Comparison of ENCODE assay signal across 9 cellular contexts in genomic region chr19:18414504-18415176, GRCh38. TPM values are rescaled to one million over a fixed set of nuclear protein-coding genes. Genes with fewer than 3 reads are reported as not detected.
A peak's percentile ranks its signal among the peaks of the same experiment; 100 is the strongest.
DNase-seq lines count a peak whose midpoint lies in the region; ATAC-seq, FAIRE-seq and TF ChIP-seq lines count a peak whose summit lies in the region.
"Had no signal": no experiment of that assay in that cellular context is flagged by ENCODE, and none has a peak within 500 bp of the region (broad histone marks: within the 10 kb centered on the region; RNA-seq: fewer than 3 reads in every experiment).

No MANE protein-coding gene starts in this region.

- 16 to 26% methylated on average over 11 of the region's 11 CpGs for WGBS in heart right ventricle, 2 donors

- no peak for TF ChIP-seq CTCF in RWPE1 (conservative IDR thresholded peaks at IDR 0.05; ENCODE audit: low read depth)
- no peak for TF ChIP-seq CTCF in heart right ventricle (IDR thresholded peaks at IDR 0.05)

- H3K4me1 ChIP-seq in heart right ventricle (peaks cover 24 to 59% (median 48%) of the 10 kb centered on the region in 9 donors), stomach smooth muscle (ENCODE audit: control insufficient read depth, insufficient read depth, low read length) (peaks cover 45% of the 10 kb centered on the region)

- DNase-seq in NK-92 treated with Interleukin-12 subunit alpha and Interleukin-12 subunit beta, amount 100 ng/mL, for 24 hours (lab: John Stamatoyannopoulos, UW): peak; percentile 20
- no peak for DNase-seq in NK-92 (lab: John Stamatoyannopoulos, UW; ENCODE audit: unreplicated experiment)
- DNase-seq in RWPE1 (ENCODE audit: low spot score): no peak
- no peak for DNase-seq in heart right ventricle
- no peak for DNase-seq in urothelium cell line (ENCODE audit: low spot score)

- peak overlapping the region in 1 of 2 donors; percentile 20 for H3K9ac ChIP-seq in stomach smooth muscle (ENCODE audit: low read length in 2 of 2)

- CTCF ChIA-PET in RWPE1 (lab: Yijun Ruan, JAX): interaction anchor here (0.6 to 3.7 kb wide), 4 partner anchors 26 to 163 kb away, joined by 3 to 16 read pairs (median 4); no protein-coding TSS in a partner anchor

- H3K36me3 ChIP-seq in heart right ventricle (no peaks in the 10 kb centered on the region), stomach smooth muscle (ENCODE audit: control insufficient read depth in 2 of 2, insufficient read depth in 2 of 2, low read length in 2 of 2) (no peaks in the 10 kb centered on the region)

- peak overlapping the region in 8 of 10 donors; percentile 22 to 82 (median 60) for H3K4me3 ChIP-seq in heart right ventricle
- H3K4me3 ChIP-seq in stomach smooth muscle (ENCODE audit: low read length in 2 of 2): peak overlapping the region in 1 of 2 donors; percentile 60

- H3K27me3 ChIP-seq in heart right ventricle: peaks cover 0 to 15% (median 0%) of the 10 kb centered on the region in 7 donors
- peaks cover 16 to 33% of the 10 kb centered on the region in 2 donors for H3K27me3 ChIP-seq in stomach smooth muscle (ENCODE audit: control insufficient read depth in 1 of 2, insufficient read depth in 2 of 2, low read length in 2 of 2)

- no peak for FAIRE-seq in urothelium cell line (lab: Jason Lieb, UNC)

- peak overlapping the region; percentile 86 for H3K27ac ChIP-seq in RWPE1
- peak overlapping the region; percentile 78 to 99 (median 96) for H3K27ac ChIP-seq in heart right ventricle
- peak overlapping the region; percentile 84 for H3K27ac ChIP-seq in stomach smooth muscle (ENCODE audit: low read length)

- POLR2A ChIA-PET in RWPE1 (lab: Yijun Ruan, JAX; ENCODE audit: low non-redundant PET): interaction anchor here (0.6 kb wide), 1 partner anchor 462 kb away, joined by 4 read pairs; no protein-coding TSS in a partner anchor

- ATAC-seq in heart right ventricle (no peak), HG03039 (IDR thresholded peaks at IDR 0.05; ENCODE audit: unreplicated experiment) (no peak), GM21515 (IDR thresholded peaks at IDR 0.05; ENCODE audit: unreplicated experiment) (no peak)
- ATAC-seq: left colon had no signal

- H3K9me3 ChIP-seq in heart right ventricle (no peaks in the 10 kb centered on the region), stomach smooth muscle (ENCODE audit: control insufficient read depth in 2 of 2, low read length in 2 of 2) (no peaks in the 10 kb centered on the region)

- intact Hi-C loops in heart right ventricle (cut with DNase I): loop anchor here in 8 of 10 donors (2.0 to 10.0 kb wide), 7 partner anchors 67 to 210 kb away; partner anchors contain the start of genes RAB3A (in 3 of the 8), JUND (in 2 of the 8) and IQCN (in 1 of the 8)

RNA-seq across cellular contexts. Expression of gene SSBP4, which starts 4.6 kb away (rescaled TPM):
- 10 to 100 TPM; 17.6 to 47.1 (median 27.3) TPM for total RNA-seq in heart right ventricle
- 10 to 100 TPM; 41.3 to 51.6 TPM for polyA plus RNA-seq in heart right ventricle

RNA-seq across cellular contexts. Expression of gene LRRC25, which starts 17.2 kb away (rescaled TPM):
- 10 to 100 TPM in 1 of 10 donors, 1 to 10 TPM in 7, under 1 TPM in 2; 0.57 to 13.3 (median 1.8) TPM for total RNA-seq in heart right ventricle
- polyA plus RNA-seq in heart right ventricle: 1 to 10 TPM; 1.1 to 2.2 TPM

RNA-seq across cellular contexts. Expression of gene ISYNA1, which starts 23.3 kb away (rescaled TPM):
- total RNA-seq in heart right ventricle: 10 to 100 TPM; 12.6 to 40.7 (median 18.0) TPM
- polyA plus RNA-seq in heart right ventricle: 100 to 1,000 TPM in 1 of 2 donors, 10 to 100 TPM in 1; 21.4 to 137 TPM

RNA-seq across cellular contexts. Expression of gene GDF15, which starts 28.7 kb away (rescaled TPM):
- 1 to 10 TPM in 4 of 10 donors, under 1 TPM in 6; 0.44 to 2.5 (median 0.79) TPM for total RNA-seq in heart right ventricle
- under 1 TPM; 0.44 to 0.62 TPM for polyA plus RNA-seq in heart right ventricle
